In genomic region chr5:148976569-148977321, GRCh38 we compare ENCODE assay signal across 17 cellular contexts.
DNase-seq lines count a peak whose midpoint lies in the region; ATAC-seq, FAIRE-seq and TF ChIP-seq lines count a peak whose summit lies in the region.
"Had no signal": no experiment of that assay in that cellular context is flagged by ENCODE, and none has a peak within 500 bp of the region (broad histone marks: within the 10 kb centered on the region; RNA-seq: fewer than 3 reads in every experiment).

No MANE protein-coding gene starts in this region.

- no peaks in the 10 kb centered on the region for H3K9me3 ChIP-seq in IMR-90 (ENCODE audit: control insufficient read depth, insufficient read depth, low read length)
- H3K9me3 ChIP-seq in mesenchymal stem cell (ENCODE audit: control insufficient read depth, low read length) = no peaks in the 10 kb centered on the region
- H3K9me3 ChIP-seq: A549, Peyer's patch, upper lobe of left lung had no signal

- 0 out of 4 replicates have a peak overlapping the region, but pooled peaks of 1 of the 2 experiments have one; percentile 0 for H4K8ac ChIP-seq in IMR-90 (ENCODE audit: low read depth in 2 of 2, low read length in 2 of 2)
- no peak overlapping the region for H4K8ac ChIP-seq in mesenchymal stem cell (ENCODE audit: low read length)

- H3K27ac Mint-ChIP-seq in MCF 10A (ENCODE audit: low read depth, unreplicated experiment) = peak overlapping the region; percentile 97
- H3K27ac Mint-ChIP-seq: activated naive CD8-positive, alpha-beta T cell; naive thymus-derived CD4-positive, alpha-beta T cell had no signal

- no peak overlapping the region for H3K56ac ChIP-seq in IMR-90 (ENCODE audit: extremely low read depth, insufficient read depth, low read length)

- peak overlapping the region; percentile 65 for H3K27ac ChIP-seq in ACC112 (ENCODE audit: low read depth, low read length)
- H3K27ac ChIP-seq in IMR-90 (ENCODE audit: insufficient read depth, low read length) = no peak overlapping the region
- H3K27ac ChIP-seq in mesenchymal stem cell (ENCODE audit: low read length, poor library complexity, severe bottlenecking) = peak overlapping the region; percentile 43
- H3K27ac ChIP-seq: coronary artery, Peyer's patch had no signal

- H4K5ac ChIP-seq in IMR-90 (ENCODE audit: low read depth, low read length) = peak overlapping the region; percentile 5; the same call in 1 of the 2 replicates

- no peak overlapping the region for H3K4me3 Mint-ChIP-seq in MCF 10A (ENCODE audit: unreplicated experiment)
- H3K4me3 Mint-ChIP-seq: activated naive CD8-positive, alpha-beta T cell; naive thymus-derived CD4-positive, alpha-beta T cell had no signal

- H3K18ac ChIP-seq in IMR-90 (ENCODE audit: low read depth, low read length) (peak overlapping the region; percentile 53; the same call in 1 of the 2 replicates), mesenchymal stem cell (ENCODE audit: low read depth in 1 of 2, low read length in 2 of 2) (peak overlapping the region in 1 of 2 experiments; percentile 19)

- H3K27me3 ChIP-seq in ACC112 (ENCODE audit: insufficient read depth, low read length) (no peaks in the 10 kb centered on the region), IMR-90 (ENCODE audit: control insufficient read depth, insufficient read depth, low read length) (no peaks in the 10 kb centered on the region), mesenchymal stem cell (ENCODE audit: control insufficient read depth in 1 of 2, insufficient read depth in 1 of 2, low read length in 2 of 2) (no peaks in the 10 kb centered on the region)
- H3K27me3 ChIP-seq: Peyer's patch, upper lobe of left lung had no signal

- H3K4me1 ChIP-seq in ACC112 (ENCODE audit: control insufficient read depth, insufficient read depth, low read length, unreplicated experiment) (peaks cover 56% of the 10 kb centered on the region), IMR-90 (ENCODE audit: control insufficient read depth, insufficient read depth, low read length) (peaks cover 25% of the 10 kb centered on the region), mesenchymal stem cell (ENCODE audit: control insufficient read depth, insufficient read depth, low read depth, low read length) (peaks cover 17% of the 10 kb centered on the region)
- H3K4me1 ChIP-seq: Peyer's patch had no signal

- dilution Hi-C loops in IMR-90 (cut with HindIII; ENCODE audit: low sequenced_read_pairs, unreplicated experiment) = no loop called here

- POLR2A ChIA-PET in IMR-90 (lab: Charles Lee; ENCODE audit: unreplicated experiment) = interaction anchor here (0.5 kb wide), 1 partner anchor 273 kb away, joined by 3 read pairs; no protein-coding TSS in a partner anchor
- POLR2A ChIA-PET in MCF 10A (lab: Yijun Ruan, JAX) = interaction anchor here (0.6 to 28.1 kb wide), 14 partner anchors 9 to 168 kb away, joined by 3 to 1127 read pairs (median 5); partner anchors contain the start of gene ADRB2

- FAIRE-seq in H54 (lab: Jason Lieb, UNC) = no peak
- FAIRE-seq: A549 had no signal

- no peaks in the 10 kb centered on the region for H3K79me2 ChIP-seq in ACC112 (ENCODE audit: control insufficient read depth, insufficient read depth, low read length, unreplicated experiment)

- H2BK5ac ChIP-seq in IMR-90 (ENCODE audit: low read depth, low read length, poor library complexity, severe bottlenecking) (no peak overlapping the region), mesenchymal stem cell (ENCODE audit: low read depth, low read length, poor library complexity, severe bottlenecking) (no peak overlapping the region)

- H3K9ac ChIP-seq in IMR-90 (ENCODE audit: low read depth, low read length) (no peak overlapping the region), mesenchymal stem cell (ENCODE audit: low read length) (no peak overlapping the region)

- H3K4me2 ChIP-seq in IMR-90 (ENCODE audit: low read depth, low read length) (0 out of 2 replicates have a peak overlapping the region, but pooled peaks have one; percentile 24), mesenchymal stem cell (ENCODE audit: low read length, poor library complexity, severe bottlenecking) (no peak overlapping the region)
- H3K4me2 ChIP-seq: A549 had no signal

- H3K9me3 Mint-ChIP-seq in MCF 10A (ENCODE audit: unreplicated experiment) = no peaks in the 10 kb centered on the region
- H3K9me3 Mint-ChIP-seq: naive thymus-derived CD4-positive, alpha-beta T cell had no signal

- peak overlapping the region; percentile 12; the same call in 1 of the 2 replicates for H3K4ac ChIP-seq in IMR-90 (ENCODE audit: low read depth, low read length)
- H3K4ac ChIP-seq in mesenchymal stem cell (ENCODE audit: low read depth in 1 of 2, low read length in 2 of 2) = no peak overlapping the region

- no peaks in the 10 kb centered on the region for H3K27me3 Mint-ChIP-seq in MCF 10A (ENCODE audit: insufficient read depth, unreplicated experiment)

- BruUV-seq in IMR-90 (replicated peaks; lab: Mats Ljungman, UMichigan) (no TSS peak), MCF 10A (replicated peaks; lab: Mats Ljungman, UMichigan) (no TSS peak)

- no peak; the same call in 1 of the 2 replicates for ATAC-seq in IMR-90 (ENCODE audit: low read depth)
- ATAC-seq in HG03442 (IDR thresholded peaks at IDR 0.05; ENCODE audit: unreplicated experiment) = no peak
- no peak for ATAC-seq in HG03378 (IDR thresholded peaks at IDR 0.05; ENCODE audit: unreplicated experiment)
- ATAC-seq: A549; naive thymus-derived CD4-positive, alpha-beta T cell had no signal

- H3K36me3 ChIP-seq in ACC112 (ENCODE audit: insufficient read depth, low read length) = no peaks in the 10 kb centered on the region
- H3K36me3 ChIP-seq in IMR-90 (ENCODE audit: control insufficient read depth, insufficient read depth, low read length) = no peaks in the 10 kb centered on the region
- H3K36me3 ChIP-seq in mesenchymal stem cell (ENCODE audit: control insufficient read depth in 1 of 2, insufficient read depth in 2 of 2, low read depth in 1 of 2, low read length in 2 of 2) = no peaks in the 10 kb centered on the region
- H3K36me3 ChIP-seq: Peyer's patch, upper lobe of left lung had no signal

- DNase-seq in IMR-90 (peak; percentile 48), MCF 10A (ENCODE audit: unreplicated experiment) (peak; percentile 62), mesenchymal stem cell (peak; percentile 92), T1000 (lab: John Stamatoyannopoulos, UW) (no peak), H54 (ENCODE audit: insufficient read length, low spot score) (no peak)
- DNase-seq: DMS79 treated with DMSO at 0.1 percent for 48 hours; foreskin melanocyte; Karpas-422; naive thymus-derived CD4-positive, alpha-beta T cell; Peyer's patch; upper lobe of left lung had no signal

- H2BK15ac ChIP-seq in IMR-90 (ENCODE audit: low read depth, low read length) (no peak overlapping the region), mesenchymal stem cell (ENCODE audit: low read depth, poor library complexity, severe bottlenecking) (no peak overlapping the region)

- H4K91ac ChIP-seq in IMR-90 (ENCODE audit: insufficient read depth, low read depth, low read length) = no peak overlapping the region
- H4K91ac ChIP-seq in mesenchymal stem cell (ENCODE audit: low read length) = no peak overlapping the region

- no peak for TF ChIP-seq CTCF in IMR-90 (conservative IDR thresholded peaks at IDR 0.05; ENCODE audit: low read depth, low read length)
- no peak for TF ChIP-seq CTCF in MCF 10A (IDR thresholded peaks at IDR 0.05; ENCODE audit: unreplicated experiment)

- H2BK20ac ChIP-seq in IMR-90 (ENCODE audit: low read depth, low read length) = peak overlapping the region; percentile 22; the same call in 1 of the 2 replicates

- H3K14ac ChIP-seq in IMR-90 (replicated peaks; ENCODE audit: low read depth, low read length) = peak overlapping the region; percentile 27
- no peak overlapping the region for H3K14ac ChIP-seq in mesenchymal stem cell (ENCODE audit: low read length in 2 of 2)

- CTCF ChIA-PET in IMR-90 (lab: Yijun Ruan, JAX) (interaction anchor here (0.6 to 3.0 kb wide), 3 partner anchors 19 to 246 kb away, joined by 4 to 7 read pairs (median 7); no protein-coding TSS in a partner anchor), MCF 10A (lab: Yijun Ruan, JAX) (interaction anchor here (0.6 to 38.9 kb wide), 17 partner anchors 2 to 411 kb away, joined by 3 to 1118 read pairs (median 4); partner anchors contain the start of genes ABLIM3 and ADRB2)

- 0 out of 2 replicates have a peak overlapping the region, but pooled peaks have one; percentile 2 for H2AK5ac ChIP-seq in IMR-90 (ENCODE audit: low read depth, low read length)
- no peak overlapping the region for H2AK5ac ChIP-seq in mesenchymal stem cell (ENCODE audit: low read length, severe bottlenecking)

- WGBS in IMR-90 (ENCODE audit: extremely low coverage in 2 of 2, insufficient read length in 1 of 2), 2 experiments = no CpG with 5 or more reads among the region's 3 CpGs
- 21% methylated on average over 2 of the region's 3 CpGs for WGBS in mesenchymal stem cell

- H3K4me3 ChIP-seq in ACC112 (ENCODE audit: low read depth, low read length) (no peak overlapping the region), IMR-90 (ENCODE audit: insufficient read depth, low read depth, low read length) (no peak overlapping the region), mesenchymal stem cell (ENCODE audit: insufficient read depth in 1 of 2, low read depth in 1 of 2, low read length in 2 of 2) (no peak overlapping the region)
- H3K4me3 ChIP-seq: A549, coronary artery, Peyer's patch, upper lobe of left lung had no signal

- TF ChIP-seq POLR2A in IMR-90 (IDR thresholded peaks at IDR 0.05; ENCODE audit: low read depth, low read length) (no peak), H54 (IDR thresholded peaks at IDR 0.05; ENCODE audit: low read depth, low read length) (no peak)

- intact Hi-C loops in IMR-90 (cut with micrococcal nuclease) (no loop called here), MCF 10A (cut with micrococcal nuclease) (no loop called here)

- H3K23ac ChIP-seq in IMR-90 (ENCODE audit: low read depth, low read length) (no peak overlapping the region), mesenchymal stem cell (ENCODE audit: low read length in 2 of 2) (no peak overlapping the region)

- H2BK120ac ChIP-seq in IMR-90 (ENCODE audit: low read depth, low read length) (peak overlapping the region; percentile 38), mesenchymal stem cell (ENCODE audit: low read depth, low read length) (no peak overlapping the region)

- no peak for TF ChIP-seq RAD21 in IMR-90 (IDR thresholded peaks at IDR 0.05; ENCODE audit: low read length)

- H2BK12ac ChIP-seq in mesenchymal stem cell (ENCODE audit: low read length in 2 of 2) = no peak overlapping the region

- H3K4me1 Mint-ChIP-seq in MCF 10A (ENCODE audit: insufficient read depth, unreplicated experiment) = peaks cover 82% of the 10 kb centered on the region
- H3K4me1 Mint-ChIP-seq: naive thymus-derived CD4-positive, alpha-beta T cell had no signal

- no peaks in the 10 kb centered on the region for H4K20me1 ChIP-seq in IMR-90 (ENCODE audit: insufficient read depth, low read length)

- peaks cover 6% of the 10 kb centered on the region for H3K36me3 Mint-ChIP-seq in MCF 10A (ENCODE audit: insufficient read depth, unreplicated experiment)
- H3K36me3 Mint-ChIP-seq: activated naive CD8-positive, alpha-beta T cell; naive thymus-derived CD4-positive, alpha-beta T cell had no signal

- peak overlapping the region; percentile 8 for H2AFZ ChIP-seq in ACC112 (ENCODE audit: low read length, unreplicated experiment)
- H2AFZ ChIP-seq in IMR-90 (replicated peaks; ENCODE audit: low read length, poor library complexity) = no peak overlapping the region
- H2AFZ ChIP-seq in mesenchymal stem cell (ENCODE audit: low read depth, low read length) = no peak overlapping the region

- in situ Hi-C loops in IMR-90 (cut with MboI; ENCODE audit: low sequenced_read_pairs) = no loop called here

- peaks cover 25% of the 10 kb centered on the region for H3K9me1 ChIP-seq in IMR-90 (ENCODE audit: insufficient read depth, low read length)

- H3K79me1 ChIP-seq in IMR-90 (ENCODE audit: low read depth in 1 of 2, low read length in 2 of 2) = no peaks in the 10 kb centered on the region
- H3K79me1 ChIP-seq in mesenchymal stem cell (replicated peaks; ENCODE audit: low read length, poor library complexity, severe bottlenecking) = no peaks in the 10 kb centered on the region

- no peak overlapping the region for H2AK9ac ChIP-seq in IMR-90 (replicated peaks; ENCODE audit: low read depth, low read length, poor library complexity)

Comparison
In these comparisons a context has a peak if more than half of its experiments do, and no peak if none do; other contexts are left out.
1. DNase-seq: peak in IMR-90 (single experiment), MCF 10A (single experiment) and mesenchymal stem cell (single experiment); none in T1000 (single experiment) and H54 (single experiment).